In the genomic region with DNA sequence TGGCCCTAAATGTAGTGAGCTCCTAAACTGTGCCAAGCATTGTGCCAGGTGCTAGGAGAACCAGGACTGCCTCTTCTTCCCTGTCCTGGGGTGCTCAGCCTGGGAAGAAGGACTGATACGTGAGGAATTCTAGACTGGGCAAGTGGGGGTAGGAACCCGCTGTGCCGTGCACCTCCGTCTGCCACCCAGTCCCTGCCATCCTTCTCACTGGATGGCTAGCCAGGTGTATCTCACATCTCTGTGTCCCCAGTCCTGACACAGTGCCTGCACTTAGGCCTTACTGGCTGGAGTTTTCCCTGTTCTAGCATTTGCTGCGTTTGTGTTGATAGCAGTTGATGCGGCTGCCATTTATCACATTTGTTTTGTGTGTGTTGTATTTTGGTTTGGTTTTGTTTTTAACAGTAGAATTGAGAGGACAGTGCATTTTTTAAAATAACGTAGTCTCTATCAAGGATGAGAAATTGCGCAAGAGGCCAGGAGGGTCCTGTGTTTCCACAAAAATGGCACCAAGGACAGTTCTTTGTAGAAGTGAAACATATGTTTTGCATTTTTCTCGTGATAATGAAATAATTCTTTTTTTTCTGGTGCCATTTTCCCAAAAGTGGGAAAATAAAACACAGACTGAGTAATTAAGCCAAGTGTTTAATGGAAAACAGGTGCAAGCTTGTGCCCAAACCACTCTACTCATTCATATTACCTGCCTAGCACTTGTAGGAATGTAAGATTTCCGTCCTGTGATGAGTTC, we compare ENCODE assay signal across 2 cellular contexts.
TF ChIP-seq lines count a peak whose summit lies in the region.

No MANE protein-coding gene starts in this region.

TF ChIP-seq in HEK293, 187 proteins besides CTCF, POLR2A, EP300 and RAD21:
- no peak for TF ChIP-seq ZFHX2 (tag by site-specific recombination; conservative IDR thresholded peaks at IDR 0.05)
- TF ChIP-seq, protein P1, sequence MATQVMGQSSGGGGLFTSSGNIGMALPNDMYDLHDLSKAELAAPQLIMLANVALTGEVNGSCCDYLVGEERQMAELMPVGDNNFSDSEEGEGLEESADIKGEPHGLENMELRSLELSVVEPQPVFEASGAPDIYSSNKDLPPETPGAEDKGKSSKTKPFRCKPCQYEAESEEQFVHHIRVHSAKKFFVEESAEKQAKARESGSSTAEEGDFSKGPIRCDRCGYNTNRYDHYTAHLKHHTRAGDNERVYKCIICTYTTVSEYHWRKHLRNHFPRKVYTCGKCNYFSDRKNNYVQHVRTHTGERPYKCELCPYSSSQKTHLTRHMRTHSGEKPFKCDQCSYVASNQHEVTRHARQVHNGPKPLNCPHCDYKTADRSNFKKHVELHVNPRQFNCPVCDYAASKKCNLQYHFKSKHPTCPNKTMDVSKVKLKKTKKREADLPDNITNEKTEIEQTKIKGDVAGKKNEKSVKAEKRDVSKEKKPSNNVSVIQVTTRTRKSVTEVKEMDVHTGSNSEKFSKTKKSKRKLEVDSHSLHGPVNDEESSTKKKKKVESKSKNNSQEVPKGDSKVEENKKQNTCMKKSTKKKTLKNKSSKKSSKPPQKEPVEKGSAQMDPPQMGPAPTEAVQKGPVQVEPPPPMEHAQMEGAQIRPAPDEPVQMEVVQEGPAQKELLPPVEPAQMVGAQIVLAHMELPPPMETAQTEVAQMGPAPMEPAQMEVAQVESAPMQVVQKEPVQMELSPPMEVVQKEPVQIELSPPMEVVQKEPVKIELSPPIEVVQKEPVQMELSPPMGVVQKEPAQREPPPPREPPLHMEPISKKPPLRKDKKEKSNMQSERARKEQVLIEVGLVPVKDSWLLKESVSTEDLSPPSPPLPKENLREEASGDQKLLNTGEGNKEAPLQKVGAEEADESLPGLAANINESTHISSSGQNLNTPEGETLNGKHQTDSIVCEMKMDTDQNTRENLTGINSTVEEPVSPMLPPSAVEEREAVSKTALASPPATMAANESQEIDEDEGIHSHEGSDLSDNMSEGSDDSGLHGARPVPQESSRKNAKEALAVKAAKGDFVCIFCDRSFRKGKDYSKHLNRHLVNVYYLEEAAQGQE (tag by site-specific recombination; IDR thresholded peaks at IDR 0.05), result peak; percentile 86

TF ChIP-seq in K562, 482 proteins besides CTCF, POLR2A, EP300 and RAD21:
- TF ChIP-seq RBM17 (IDR thresholded peaks at IDR 0.05; ENCODE audit: borderline replicate concordance, low read depth, low read length) (no peak), ZNF507 (tag; conservative IDR thresholded peaks at IDR 0.05) (no peak), CTBP1 (IDR thresholded peaks at IDR 0.05; ENCODE audit: borderline replicate concordance) (no peak), MEIS2 (IDR thresholded peaks at IDR 0.05; ENCODE audit: partially characterized antibody) (no peak), IRF9 (tag; IDR thresholded peaks at IDR 0.05) (0 out of 2 replicates have a peak, but pooled peaks have one; percentile 25), CEBPB (tag; IDR thresholded peaks at IDR 0.05) (peak; percentile 94), CEBPG (CRISPR knock-in tag; IDR thresholded peaks at IDR 0.05) (peak; percentile 55; the same call in 1 of the 2 replicates), CEBPG (tag; conservative IDR thresholded peaks at IDR 0.05 in 1 of 2, IDR thresholded peaks at IDR 0.05 in 1 of 2) (peak; percentile 79 to 89)
- TF ChIP-seq, protein P2, sequence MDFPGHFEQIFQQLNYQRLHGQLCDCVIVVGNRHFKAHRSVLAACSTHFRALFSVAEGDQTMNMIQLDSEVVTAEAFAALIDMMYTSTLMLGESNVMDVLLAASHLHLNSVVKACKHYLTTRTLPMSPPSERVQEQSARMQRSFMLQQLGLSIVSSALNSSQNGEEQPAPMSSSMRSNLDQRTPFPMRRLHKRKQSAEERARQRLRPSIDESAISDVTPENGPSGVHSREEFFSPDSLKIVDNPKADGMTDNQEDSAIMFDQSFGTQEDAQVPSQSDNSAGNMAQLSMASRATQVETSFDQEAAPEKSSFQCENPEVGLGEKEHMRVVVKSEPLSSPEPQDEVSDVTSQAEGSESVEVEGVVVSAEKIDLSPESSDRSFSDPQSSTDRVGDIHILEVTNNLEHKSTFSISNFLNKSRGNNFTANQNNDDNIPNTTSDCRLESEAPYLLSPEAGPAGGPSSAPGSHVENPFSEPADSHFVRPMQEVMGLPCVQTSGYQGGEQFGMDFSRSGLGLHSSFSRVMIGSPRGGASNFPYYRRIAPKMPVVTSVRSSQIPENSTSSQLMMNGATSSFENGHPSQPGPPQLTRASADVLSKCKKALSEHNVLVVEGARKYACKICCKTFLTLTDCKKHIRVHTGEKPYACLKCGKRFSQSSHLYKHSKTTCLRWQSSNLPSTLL (IDR thresholded peaks at IDR 0.05), result no peak
